Comparison of ENCODE assay signal across 1 cellular context in the genomic region with DNA sequence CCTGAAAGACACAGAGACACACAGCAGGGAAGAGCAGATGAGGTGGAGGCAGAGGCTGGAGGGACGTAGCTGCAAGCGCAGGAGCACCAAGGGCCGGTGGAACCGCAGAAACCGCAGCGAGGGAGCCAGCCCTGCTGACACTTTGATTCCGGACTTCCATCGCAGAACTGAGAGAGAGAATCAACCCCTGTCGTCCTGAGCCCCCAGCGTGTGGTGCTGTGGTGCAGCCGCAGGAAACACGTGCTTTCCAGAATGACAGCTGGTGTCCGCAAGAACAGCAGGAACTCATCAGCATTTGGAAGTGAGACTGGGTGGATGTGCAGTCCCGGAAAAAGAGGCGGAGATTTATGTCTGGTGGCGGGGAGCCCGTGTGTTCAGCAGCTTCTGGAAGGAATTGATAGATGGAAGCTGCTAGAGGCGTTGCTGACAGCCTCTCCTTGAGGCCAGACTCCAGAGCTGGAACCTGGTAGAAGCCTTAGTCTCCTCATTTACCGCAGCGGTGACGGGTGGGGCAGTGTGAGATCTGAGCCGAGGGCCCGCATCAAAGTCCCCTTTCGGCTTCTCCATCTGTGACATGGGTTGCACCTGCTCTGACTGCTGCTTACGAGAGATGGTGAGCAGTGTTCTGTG.
TF ChIP-seq lines count a peak whose summit lies in the region.

No MANE protein-coding gene starts in this region.

TF ChIP-seq in HepG2, 621 proteins besides CTCF, POLR2A, EP300 and RAD21 (continued from another document):
- TF ChIP-seq MAFK (conservative IDR thresholded peaks at IDR 0.05 in 1 of 2, IDR thresholded peaks at IDR 0.05 in 1 of 2; ENCODE audit: low read length in 2 of 2) (no peak), ZNF230 (CRISPR knock-in tag; IDR thresholded peaks at IDR 0.05) (no peak), TEAD2 (CRISPR knock-in tag; IDR thresholded peaks at IDR 0.05) (no peak), XRCC5 (optimal IDR thresholded peaks at IDR 0.05; ENCODE audit: low read length) (peak; percentile 29), JUNB (CRISPR knock-in tag; IDR thresholded peaks at IDR 0.05; ENCODE audit: borderline replicate concordance) (0 out of 2 replicates have a peak, but pooled peaks have one; percentile 22), MYC (CRISPR knock-in tag; IDR thresholded peaks at IDR 0.05; ENCODE audit: borderline replicate concordance) (peak; percentile 84; the same call in 1 of the 2 replicates), TBX3 (IDR thresholded peaks at IDR 0.05; ENCODE audit: borderline replicate concordance) (no peak), MXI1 (IDR thresholded peaks at IDR 0.05; ENCODE audit: borderline replicate concordance, low read depth, low read length) (peak; percentile 98), ARNT2 (CRISPR knock-in tag; IDR thresholded peaks at IDR 0.05; ENCODE audit: low read depth) (no peak), KAT8 (CRISPR knock-in tag; IDR thresholded peaks at IDR 0.05) (no peak), NFATC3 (CRISPR knock-in tag; IDR thresholded peaks at IDR 0.05) (no peak), CBFB (CRISPR knock-in tag; IDR thresholded peaks at IDR 0.05) (no peak), ZNF292 (CRISPR knock-in tag; IDR thresholded peaks at IDR 0.05; ENCODE audit: borderline replicate concordance, low read depth) (peak; percentile 23; the same call in 1 of the 2 replicates), ZNF335 (CRISPR knock-in tag; IDR thresholded peaks at IDR 0.05) (no peak), ZNF7 (CRISPR knock-in tag; IDR thresholded peaks at IDR 0.05) (no peak), HDAC2 (CRISPR knock-in tag; IDR thresholded peaks at IDR 0.05) (0 out of 2 replicates have a peak, but pooled peaks have one; percentile 49), SALL1 (CRISPR knock-in tag; IDR thresholded peaks at IDR 0.05) (peak; percentile 29; the same call in 1 of the 2 replicates), ZNF331 (CRISPR knock-in tag; IDR thresholded peaks at IDR 0.05) (no peak)
- TF ChIP-seq, protein P1, sequence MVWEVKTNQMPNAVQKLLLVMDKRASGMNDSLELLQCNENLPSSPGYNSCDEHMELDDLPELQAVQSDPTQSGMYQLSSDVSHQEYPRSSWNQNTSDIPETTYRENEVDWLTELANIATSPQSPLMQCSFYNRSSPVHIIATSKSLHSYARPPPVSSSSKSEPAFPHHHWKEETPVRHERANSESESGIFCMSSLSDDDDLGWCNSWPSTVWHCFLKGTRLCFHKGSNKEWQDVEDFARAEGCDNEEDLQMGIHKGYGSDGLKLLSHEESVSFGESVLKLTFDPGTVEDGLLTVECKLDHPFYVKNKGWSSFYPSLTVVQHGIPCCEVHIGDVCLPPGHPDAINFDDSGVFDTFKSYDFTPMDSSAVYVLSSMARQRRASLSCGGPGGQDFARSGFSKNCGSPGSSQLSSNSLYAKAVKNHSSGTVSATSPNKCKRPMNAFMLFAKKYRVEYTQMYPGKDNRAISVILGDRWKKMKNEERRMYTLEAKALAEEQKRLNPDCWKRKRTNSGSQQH (CRISPR knock-in tag; IDR thresholded peaks at IDR 0.05; ENCODE audit: low read depth), result peak; percentile 48; the same call in 1 of the 2 replicates
- TF ChIP-seq, protein P2, sequence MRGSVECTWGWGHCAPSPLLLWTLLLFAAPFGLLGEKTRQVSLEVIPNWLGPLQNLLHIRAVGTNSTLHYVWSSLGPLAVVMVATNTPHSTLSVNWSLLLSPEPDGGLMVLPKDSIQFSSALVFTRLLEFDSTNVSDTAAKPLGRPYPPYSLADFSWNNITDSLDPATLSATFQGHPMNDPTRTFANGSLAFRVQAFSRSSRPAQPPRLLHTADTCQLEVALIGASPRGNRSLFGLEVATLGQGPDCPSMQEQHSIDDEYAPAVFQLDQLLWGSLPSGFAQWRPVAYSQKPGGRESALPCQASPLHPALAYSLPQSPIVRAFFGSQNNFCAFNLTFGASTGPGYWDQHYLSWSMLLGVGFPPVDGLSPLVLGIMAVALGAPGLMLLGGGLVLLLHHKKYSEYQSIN (CRISPR knock-in tag; IDR thresholded peaks at IDR 0.05; ENCODE audit: borderline replicate concordance), result no peak
- TF ChIP-seq, protein P3, sequence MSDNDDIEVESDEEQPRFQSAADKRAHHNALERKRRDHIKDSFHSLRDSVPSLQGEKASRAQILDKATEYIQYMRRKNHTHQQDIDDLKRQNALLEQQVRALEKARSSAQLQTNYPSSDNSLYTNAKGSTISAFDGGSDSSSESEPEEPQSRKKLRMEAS (IDR thresholded peaks at IDR 0.05), result peak; percentile 96
- TF ChIP-seq, protein P4, sequence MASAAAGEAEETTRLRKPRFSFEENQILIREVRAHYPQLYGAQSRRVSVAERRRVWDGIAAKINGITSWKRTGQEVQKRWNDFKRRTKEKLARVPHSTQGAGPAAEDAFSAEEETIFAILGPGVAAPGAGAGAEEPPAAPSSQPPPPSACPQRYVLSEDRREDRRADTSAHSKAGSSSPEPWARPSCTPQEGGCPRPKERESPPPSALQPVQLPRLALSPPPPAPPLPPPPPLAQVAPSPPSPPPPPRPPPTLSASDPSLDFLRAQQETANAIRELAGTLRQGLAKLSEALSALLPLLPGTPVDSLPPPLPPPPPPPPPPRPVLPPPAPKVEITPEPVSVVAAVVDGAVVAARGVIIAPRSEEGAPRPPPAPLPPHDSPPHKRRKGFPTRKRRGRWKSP (CRISPR knock-in tag; IDR thresholded peaks at IDR 0.05), result no peak
- TF ChIP-seq, protein P5, sequence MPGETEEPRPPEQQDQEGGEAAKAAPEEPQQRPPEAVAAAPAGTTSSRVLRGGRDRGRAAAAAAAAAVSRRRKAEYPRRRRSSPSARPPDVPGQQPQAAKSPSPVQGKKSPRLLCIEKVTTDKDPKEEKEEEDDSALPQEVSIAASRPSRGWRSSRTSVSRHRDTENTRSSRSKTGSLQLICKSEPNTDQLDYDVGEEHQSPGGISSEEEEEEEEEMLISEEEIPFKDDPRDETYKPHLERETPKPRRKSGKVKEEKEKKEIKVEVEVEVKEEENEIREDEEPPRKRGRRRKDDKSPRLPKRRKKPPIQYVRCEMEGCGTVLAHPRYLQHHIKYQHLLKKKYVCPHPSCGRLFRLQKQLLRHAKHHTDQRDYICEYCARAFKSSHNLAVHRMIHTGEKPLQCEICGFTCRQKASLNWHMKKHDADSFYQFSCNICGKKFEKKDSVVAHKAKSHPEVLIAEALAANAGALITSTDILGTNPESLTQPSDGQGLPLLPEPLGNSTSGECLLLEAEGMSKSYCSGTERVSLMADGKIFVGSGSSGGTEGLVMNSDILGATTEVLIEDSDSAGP (CRISPR knock-in tag; IDR thresholded peaks at IDR 0.05; ENCODE audit: borderline replicate concordance), result peak; percentile 30; the same call in 1 of the 2 replicates
TF ChIP-seq in HepG2: peak in this region for 37.
